8 cellular contexts compared by ENCODE assay signal in the genomic region with DNA sequence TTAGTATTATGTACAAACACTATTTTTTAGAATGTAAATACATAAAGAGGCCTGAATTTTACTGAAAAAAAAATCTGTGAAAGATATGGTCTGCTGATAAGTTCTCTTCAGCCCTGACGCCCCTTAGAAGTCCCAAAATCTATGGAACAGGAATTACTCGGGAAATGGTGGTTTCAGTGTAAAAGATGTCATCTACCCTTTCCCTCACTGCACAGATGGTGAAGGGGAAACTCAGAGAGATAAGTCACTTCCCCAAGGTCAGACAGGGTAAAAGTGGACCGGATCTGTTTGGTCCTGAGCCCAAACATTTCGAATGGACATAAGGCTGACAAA. TPM values are rescaled to one million over a fixed set of nuclear protein-coding genes. Genes with fewer than 3 reads are reported as not detected.
A peak's percentile ranks its signal among the peaks of the same experiment; 100 is the strongest.
DNase-seq lines count a peak whose midpoint lies in the region; TF ChIP-seq lines count a peak whose summit lies in the region.

No MANE protein-coding gene starts in this region.

- no peaks in the 10 kb centered on the region for H3K9me3 ChIP-seq in NT2/D1 (ENCODE audit: insufficient read depth, low read length)
- H3K9me3 ChIP-seq in thymus (ENCODE audit: control insufficient read depth) = no peaks in the 10 kb centered on the region

- TF ChIP-seq CTCF in fibroblast of the aortic adventitia (IDR thresholded peaks at IDR 0.05; ENCODE audit: insufficient read depth, low read length) = no peak

- H3K4me3 Mint-ChIP-seq in activated T-cell treated with anti-CD3 and anti-CD28 coated beads, Interleukin-2, amount 50 U/mL, for 24 hours = peak overlapping the region; percentile 85

- peak overlapping the region; percentile 5 for H3K4me3 ChIP-seq in NT2/D1 (ENCODE audit: insufficient read length, low read depth)
- peak overlapping the region; percentile 73 for H3K4me3 ChIP-seq in fibroblast of the aortic adventitia (ENCODE audit: low read depth, low read length)
- peak overlapping the region; percentile 67 for H3K4me3 ChIP-seq in thymus (ENCODE audit: low read length)

- H3K9ac ChIP-seq in NT2/D1 (ENCODE audit: insufficient read length, low read depth) = peak overlapping the region; percentile 33

- H3K4me1 Mint-ChIP-seq in activated T-cell treated with anti-CD3 and anti-CD28 coated beads, Interleukin-2, amount 50 U/mL, for 24 hours (ENCODE audit: low read depth) = peaks cover 49% of the 10 kb centered on the region

- H3K27ac ChIP-seq in thymus (ENCODE audit: low read depth) = no peak overlapping the region

- peak overlapping the region; percentile 69 for H3K27ac Mint-ChIP-seq in activated T-cell treated with anti-CD3 and anti-CD28 coated beads, Interleukin-2, amount 50 U/mL, for 24 hours

- H3K4me1 ChIP-seq in NT2/D1 (ENCODE audit: insufficient read depth, insufficient read length) = no peaks in the 10 kb centered on the region
- peaks cover 4% of the 10 kb centered on the region for H3K4me1 ChIP-seq in thymus (ENCODE audit: control insufficient read depth, insufficient read depth, low read length)

- peaks cover 3% of the 10 kb centered on the region for H3K9me3 Mint-ChIP-seq in activated T-cell treated with anti-CD3 and anti-CD28 coated beads, Interleukin-2, amount 50 U/mL, for 24 hours

- H3K27me3 ChIP-seq in NT2/D1 (ENCODE audit: insufficient read depth, insufficient read length) (no peaks in the 10 kb centered on the region), thymus (ENCODE audit: control insufficient read depth, insufficient read depth) (no peaks in the 10 kb centered on the region)

- no peaks in the 10 kb centered on the region for H3K27me3 Mint-ChIP-seq in activated T-cell treated with anti-CD3 and anti-CD28 coated beads, Interleukin-2, amount 50 U/mL, for 24 hours

- WGBS in thymus = under 1% methylated on average over 4 of the region's 4 CpGs

- H3K36me3 Mint-ChIP-seq in activated T-cell treated with anti-CD3 and anti-CD28 coated beads, Interleukin-2, amount 50 U/mL, for 24 hours (ENCODE audit: low read depth) = peaks cover 40% of the 10 kb centered on the region

- DNase-seq in activated T-cell treated with anti-CD3 and anti-CD28 coated beads, Interleukin-2, amount 50 U/mL, for 24 hours = no peak
- no peak for DNase-seq in activated T-cell treated with anti-CD3 and anti-CD28 coated beads, Interleukin-2, amount 50 U/mL, for 1 hour
- DNase-seq in NT2/D1 (ENCODE audit: low read depth, low spot score) (no peak), fibroblast of the aortic adventitia (ENCODE audit: low read depth) (no peak), cortex of kidney (lab: John Stamatoyannopoulos, UW) (no peak), EL (no peak)
- DNase-seq in activated CD4-positive, alpha-beta T cell treated with anti-CD3 and anti-CD28 coated beads for 4 hours = no peak

- H3K36me3 ChIP-seq in NT2/D1 (ENCODE audit: insufficient read depth, insufficient read length, low read length) = peaks cover 22% of the 10 kb centered on the region
- no peaks in the 10 kb centered on the region for H3K36me3 ChIP-seq in thymus (ENCODE audit: control insufficient read depth, insufficient read depth)

RNA-seq across cellular contexts. Expression of a gene that starts 0.5 kb away (rescaled TPM):
- 19.5 TPM in 1 of 2 replicates, not detected in the other for total RNA-seq in fibroblast of the aortic adventitia (ENCODE audit: low replicate concordance)
- polyA plus RNA-seq in thymus = 0.27 TPM

Comparison
In these comparisons a context has a peak if more than half of its experiments do, and no peak if none do; other contexts are left out.
1. H3K4me3 ChIP-seq: peak in every context shown above with its lines; median percentile 73 in fibroblast of the aortic adventitia; 67 in thymus; 5 in NT2/D1.